1 cellular context compared by ENCODE assay signal in the genomic region with DNA sequence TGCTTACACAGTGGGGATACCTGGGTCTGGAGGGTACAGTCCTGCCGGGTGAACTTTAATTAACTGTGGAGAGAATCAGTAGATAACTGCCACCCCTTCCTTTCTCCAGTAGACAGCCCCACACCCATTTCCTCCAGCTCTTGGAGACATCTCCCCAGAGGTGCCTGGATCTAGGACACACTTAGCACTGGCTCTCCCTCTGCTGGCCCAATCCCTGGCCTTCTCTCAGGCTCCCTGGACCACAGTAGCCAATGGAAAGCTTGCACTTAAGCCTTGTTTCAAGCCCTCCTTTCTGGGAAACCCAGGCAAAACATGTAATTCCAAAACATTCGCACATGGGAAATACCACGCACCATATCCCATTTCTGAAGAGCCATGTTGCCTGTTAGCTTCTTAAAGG.
TF ChIP-seq lines count a peak whose summit lies in the region.

No MANE protein-coding gene starts in this region.

TF ChIP-seq in GM23338, 12 proteins besides CTCF, POLR2A, EP300 and RAD21 (continued from another document):
- TF ChIP-seq, protein P1, sequence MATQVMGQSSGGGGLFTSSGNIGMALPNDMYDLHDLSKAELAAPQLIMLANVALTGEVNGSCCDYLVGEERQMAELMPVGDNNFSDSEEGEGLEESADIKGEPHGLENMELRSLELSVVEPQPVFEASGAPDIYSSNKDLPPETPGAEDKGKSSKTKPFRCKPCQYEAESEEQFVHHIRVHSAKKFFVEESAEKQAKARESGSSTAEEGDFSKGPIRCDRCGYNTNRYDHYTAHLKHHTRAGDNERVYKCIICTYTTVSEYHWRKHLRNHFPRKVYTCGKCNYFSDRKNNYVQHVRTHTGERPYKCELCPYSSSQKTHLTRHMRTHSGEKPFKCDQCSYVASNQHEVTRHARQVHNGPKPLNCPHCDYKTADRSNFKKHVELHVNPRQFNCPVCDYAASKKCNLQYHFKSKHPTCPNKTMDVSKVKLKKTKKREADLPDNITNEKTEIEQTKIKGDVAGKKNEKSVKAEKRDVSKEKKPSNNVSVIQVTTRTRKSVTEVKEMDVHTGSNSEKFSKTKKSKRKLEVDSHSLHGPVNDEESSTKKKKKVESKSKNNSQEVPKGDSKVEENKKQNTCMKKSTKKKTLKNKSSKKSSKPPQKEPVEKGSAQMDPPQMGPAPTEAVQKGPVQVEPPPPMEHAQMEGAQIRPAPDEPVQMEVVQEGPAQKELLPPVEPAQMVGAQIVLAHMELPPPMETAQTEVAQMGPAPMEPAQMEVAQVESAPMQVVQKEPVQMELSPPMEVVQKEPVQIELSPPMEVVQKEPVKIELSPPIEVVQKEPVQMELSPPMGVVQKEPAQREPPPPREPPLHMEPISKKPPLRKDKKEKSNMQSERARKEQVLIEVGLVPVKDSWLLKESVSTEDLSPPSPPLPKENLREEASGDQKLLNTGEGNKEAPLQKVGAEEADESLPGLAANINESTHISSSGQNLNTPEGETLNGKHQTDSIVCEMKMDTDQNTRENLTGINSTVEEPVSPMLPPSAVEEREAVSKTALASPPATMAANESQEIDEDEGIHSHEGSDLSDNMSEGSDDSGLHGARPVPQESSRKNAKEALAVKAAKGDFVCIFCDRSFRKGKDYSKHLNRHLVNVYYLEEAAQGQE (IDR thresholded peaks at IDR 0.05; ENCODE audit: unreplicated experiment): no peak
- no peak for TF ChIP-seq STAT1 (IDR thresholded peaks at IDR 0.05; ENCODE audit: unreplicated experiment)
